Comparison of ENCODE assay signal across 2 cellular contexts in the genomic region with DNA sequence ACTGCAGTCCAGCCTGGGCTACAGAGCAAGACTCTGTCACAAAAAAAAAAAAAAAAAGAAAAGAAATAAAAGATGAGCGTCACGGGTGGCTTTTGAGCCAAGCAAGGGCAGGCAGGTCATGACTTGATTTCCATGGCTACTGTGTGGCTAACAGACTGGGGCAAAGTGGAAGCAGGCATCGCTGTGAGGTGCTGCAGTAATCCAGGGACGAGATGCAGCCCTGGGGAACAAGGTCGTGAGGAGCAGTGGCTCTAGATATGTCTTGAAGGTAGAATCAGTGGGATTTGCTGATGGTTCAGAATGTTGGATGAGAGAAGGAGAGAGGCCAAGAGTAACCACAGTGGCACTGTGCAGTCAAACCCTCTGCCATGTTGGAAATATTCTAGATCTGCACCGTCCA.
A peak's percentile ranks its signal among the peaks of the same experiment; 100 is the strongest.
TF ChIP-seq lines count a peak whose summit lies in the region.

No MANE protein-coding gene starts in this region.

TF ChIP-seq in A549, 52 proteins besides CTCF, POLR2A, EP300 and RAD21:
- 0 out of 2 replicates have a peak, but pooled peaks have one; percentile 35 for TF ChIP-seq POLR2AphosphoS2 (conservative IDR thresholded peaks at IDR 0.05; ENCODE audit: low read length)
- TF ChIP-seq, protein P1, sequence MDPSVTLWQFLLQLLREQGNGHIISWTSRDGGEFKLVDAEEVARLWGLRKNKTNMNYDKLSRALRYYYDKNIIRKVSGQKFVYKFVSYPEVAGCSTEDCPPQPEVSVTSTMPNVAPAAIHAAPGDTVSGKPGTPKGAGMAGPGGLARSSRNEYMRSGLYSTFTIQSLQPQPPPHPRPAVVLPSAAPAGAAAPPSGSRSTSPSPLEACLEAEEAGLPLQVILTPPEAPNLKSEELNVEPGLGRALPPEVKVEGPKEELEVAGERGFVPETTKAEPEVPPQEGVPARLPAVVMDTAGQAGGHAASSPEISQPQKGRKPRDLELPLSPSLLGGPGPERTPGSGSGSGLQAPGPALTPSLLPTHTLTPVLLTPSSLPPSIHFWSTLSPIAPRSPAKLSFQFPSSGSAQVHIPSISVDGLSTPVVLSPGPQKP (IDR thresholded peaks at IDR 0.05; ENCODE audit: low read depth, low read length): no peak
TF ChIP-seq in A549: peak in this region for 1.

TF ChIP-seq in IMR-90, 13 proteins besides CTCF, POLR2A, EP300 and RAD21:
- TF ChIP-seq, protein P1 (IDR thresholded peaks at IDR 0.05; ENCODE audit: borderline replicate concordance, low read depth, low read length): no peak
- no peak for TF ChIP-seq FOS (IDR thresholded peaks at IDR 0.05; ENCODE audit: low read depth, low read length)
- TF ChIP-seq RCOR1 (IDR thresholded peaks at IDR 0.05; ENCODE audit: insufficient replicate concordance, low read length): no peak
- no peak for TF ChIP-seq NFE2L2 (IDR thresholded peaks at IDR 0.05; ENCODE audit: low read depth, low read length)
- TF ChIP-seq CEBPB (IDR thresholded peaks at IDR 0.05; ENCODE audit: low read depth, low read length): no peak
- no peak for TF ChIP-seq MAFK (IDR thresholded peaks at IDR 0.05; ENCODE audit: low read depth, low read length)
- TF ChIP-seq, protein P2, sequence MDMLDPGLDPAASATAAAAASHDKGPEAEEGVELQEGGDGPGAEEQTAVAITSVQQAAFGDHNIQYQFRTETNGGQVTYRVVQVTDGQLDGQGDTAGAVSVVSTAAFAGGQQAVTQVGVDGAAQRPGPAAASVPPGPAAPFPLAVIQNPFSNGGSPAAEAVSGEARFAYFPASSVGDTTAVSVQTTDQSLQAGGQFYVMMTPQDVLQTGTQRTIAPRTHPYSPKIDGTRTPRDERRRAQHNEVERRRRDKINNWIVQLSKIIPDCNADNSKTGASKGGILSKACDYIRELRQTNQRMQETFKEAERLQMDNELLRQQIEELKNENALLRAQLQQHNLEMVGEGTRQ (IDR thresholded peaks at IDR 0.05; ENCODE audit: low read depth, low read length): no peak
- no peak for TF ChIP-seq MAZ (IDR thresholded peaks at IDR 0.05; ENCODE audit: borderline replicate concordance, low read depth, low read length)
- TF ChIP-seq MXI1 (IDR thresholded peaks at IDR 0.05; ENCODE audit: borderline replicate concordance, low read depth, low read length): no peak
- no peak for TF ChIP-seq BHLHE40 (IDR thresholded peaks at IDR 0.05; ENCODE audit: low read depth, low read length)
- no peak for TF ChIP-seq SMC3 (IDR thresholded peaks at IDR 0.05; ENCODE audit: low read depth, low read length)
- no peak for TF ChIP-seq RFX5 (IDR thresholded peaks at IDR 0.05; ENCODE audit: low read depth, low read length)
- no peak for TF ChIP-seq CHD1 (IDR thresholded peaks at IDR 0.05; ENCODE audit: low read depth, low read length)
